Comparison of ENCODE assay signal across 15 cellular contexts in the genomic region with DNA sequence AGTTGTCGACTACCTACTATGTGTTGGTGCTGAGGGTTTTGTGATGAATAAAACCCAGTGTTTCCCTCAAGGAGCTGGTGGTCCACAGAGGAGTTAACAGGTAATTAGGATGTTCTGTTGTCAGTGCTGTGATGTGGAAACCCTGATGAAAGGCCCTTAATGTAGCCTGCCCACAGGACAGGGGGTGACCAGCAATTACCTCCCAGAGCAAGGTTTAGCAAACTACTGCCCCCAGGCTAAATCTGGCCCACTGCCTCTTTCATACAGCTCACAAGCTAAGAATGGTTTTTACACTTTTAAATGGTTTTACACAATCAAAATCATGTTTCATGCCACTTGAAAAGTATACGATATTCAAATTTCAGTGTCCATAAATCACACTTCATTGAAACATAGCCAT.
DNase-seq lines count a peak whose midpoint lies in the region; ATAC-seq, FAIRE-seq and TF ChIP-seq lines count a peak whose summit lies in the region.
"Had no signal": no experiment of that assay in that cellular context is flagged by ENCODE, and none has a peak within 500 bp of the region (broad histone marks: within the 10 kb centered on the region; RNA-seq: fewer than 3 reads in every experiment).

No MANE protein-coding gene starts in this region.

- POLR2A ChIA-PET in T-cell (lab: Charles Lee), result no interaction called here

- peak; percentile 95 for FAIRE-seq in urothelium cell line (lab: Jason Lieb, UNC)
- FAIRE-seq: GM12891, HepG2, HTR-8/SVneo had no signal

- no peak overlapping the region for H3K4me3 Mint-ChIP-seq in activated T-cell treated with anti-CD3 and anti-CD28 coated beads, Interleukin-2, amount 50 U/mL, for 72 hours
- H3K4me3 Mint-ChIP-seq in T-cell, result no peak overlapping the region
- H3K4me3 Mint-ChIP-seq: CD14-positive monocyte; CD8-positive, alpha-beta T cell; H9 had no signal

- H3K9me3 Mint-ChIP-seq in activated T-cell treated with anti-CD3 and anti-CD28 coated beads, Interleukin-2, amount 50 U/mL, for 72 hours, result peaks cover 0 to 5% of the 10 kb centered on the region in 2 donors
- H3K9me3 Mint-ChIP-seq in T-cell, result peaks cover 5 to 13% (median 9%) of the 10 kb centered on the region in 3 donors

- peaks cover 5% of the 10 kb centered on the region for H3K4me1 Mint-ChIP-seq in activated T-cell treated with anti-CD3 and anti-CD28 coated beads, Interleukin-2, amount 50 U/mL, for 72 hours (ENCODE audit: low read depth)
- no peaks in the 10 kb centered on the region for H3K4me1 Mint-ChIP-seq in T-cell
- H3K4me1 Mint-ChIP-seq: CD14-positive monocyte had no signal

- TF ChIP-seq CTCF in VCaP (conservative IDR thresholded peaks at IDR 0.05), result no peak

- H3K36me3 Mint-ChIP-seq in activated T-cell treated with anti-CD3 and anti-CD28 coated beads, Interleukin-2, amount 50 U/mL, for 72 hours (ENCODE audit: insufficient read depth in 2 of 2), result peaks cover 0 to 1% of the 10 kb centered on the region in 2 donors
- H3K36me3 Mint-ChIP-seq in T-cell, result no peaks in the 10 kb centered on the region
- H3K36me3 Mint-ChIP-seq: CD14-positive monocyte; CD8-positive, alpha-beta T cell had no signal

- CTCF ChIA-PET in T-cell (lab: Charles Lee), result no interaction called here

- H3K27ac Mint-ChIP-seq in activated T-cell treated with anti-CD3 and anti-CD28 coated beads, Interleukin-2, amount 50 U/mL, for 72 hours, result no peak overlapping the region
- H3K27ac Mint-ChIP-seq in T-cell, result no peak overlapping the region
- H3K27ac Mint-ChIP-seq: CD14-positive monocyte; CD8-positive, alpha-beta T cell; H9 had no signal

- no peak for ATAC-seq in HG02970 (IDR thresholded peaks at IDR 0.05; ENCODE audit: low FRiP score, unreplicated experiment)
- ATAC-seq in activated T-cell treated with anti-CD3 and anti-CD28 coated beads, Interleukin-2, amount 50 U/mL, for 72 hours (replicated peaks in 1 of 2), result no peak
- no peak for ATAC-seq in T-cell (replicated peaks in 1 of 4)
- ATAC-seq: CD8-positive, alpha-beta T cell; HepG2 had no signal

- peaks cover 21% of the 10 kb centered on the region for H3K27me3 Mint-ChIP-seq in activated T-cell treated with anti-CD3 and anti-CD28 coated beads, Interleukin-2, amount 50 U/mL, for 72 hours (ENCODE audit: low read depth)
- peaks cover 19 to 20% of the 10 kb centered on the region in 2 donors for H3K27me3 Mint-ChIP-seq in T-cell

- DNase-seq in ELF-1 (ENCODE audit: low read depth, low spot score), result peak; percentile 60
- peak; percentile 83 for DNase-seq in islet precursor cell
- no peak for DNase-seq in urothelium cell line (ENCODE audit: low spot score)
- no peak for DNase-seq in activated T-cell treated with anti-CD3 and anti-CD28 coated beads, Interleukin-2, amount 50 U/mL, for 72 hours
- no peak for DNase-seq in T-cell
- DNase-seq: CD8-positive, alpha-beta T cell; DMS 273 treated with DMSO at 0.1 percent for 48 hours; GOT3; H9 had no signal

- peak overlapping the region; percentile 38; the same call in 1 of the 2 replicates for H3K27ac ChIP-seq in VCaP

Comparison
In these comparisons a context has a peak if more than half of its experiments do, and no peak if none do; other contexts are left out.
1. DNase-seq: peak in ELF-1 (single experiment) and islet precursor cell (single experiment); none in urothelium cell line (single experiment), activated T-cell treated with anti-CD3 and anti-CD28 coated beads, Interleukin-2, amount 50 U/mL, for 72 hours (0 of 2) and T-cell (0 of 34).